Comparison of ENCODE assay signal across 1 cellular context in the genomic region with DNA sequence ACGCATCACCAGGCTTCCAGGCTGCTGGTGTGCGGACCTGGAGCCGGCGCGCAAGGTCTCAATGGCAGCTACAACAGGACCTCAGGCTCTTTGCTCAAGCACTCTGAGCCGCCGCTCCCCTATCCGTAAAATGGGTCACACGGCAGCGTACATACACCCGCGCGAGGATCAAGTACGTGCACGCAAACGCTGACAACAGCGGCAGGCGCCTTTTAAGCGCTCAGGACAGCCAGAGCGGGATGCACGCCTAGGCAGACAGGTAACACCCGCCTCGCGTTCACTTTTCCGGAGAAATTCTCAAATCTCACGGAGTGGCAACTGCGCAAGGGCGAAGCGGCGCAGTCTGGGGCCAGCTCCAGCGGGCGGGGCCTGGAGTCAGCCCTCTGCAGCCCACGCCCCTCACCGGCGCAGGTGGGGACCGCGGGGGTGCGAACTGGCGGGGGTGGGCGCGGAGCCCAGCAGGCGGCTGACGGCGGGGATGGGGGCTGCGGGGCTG.
TF ChIP-seq lines count a peak whose summit lies in the region.

No MANE protein-coding gene starts in this region.

TF ChIP-seq in HepG2, 621 proteins besides CTCF, POLR2A, EP300 and RAD21 (continued from another document and continues in another):
- TF ChIP-seq, protein P1, sequence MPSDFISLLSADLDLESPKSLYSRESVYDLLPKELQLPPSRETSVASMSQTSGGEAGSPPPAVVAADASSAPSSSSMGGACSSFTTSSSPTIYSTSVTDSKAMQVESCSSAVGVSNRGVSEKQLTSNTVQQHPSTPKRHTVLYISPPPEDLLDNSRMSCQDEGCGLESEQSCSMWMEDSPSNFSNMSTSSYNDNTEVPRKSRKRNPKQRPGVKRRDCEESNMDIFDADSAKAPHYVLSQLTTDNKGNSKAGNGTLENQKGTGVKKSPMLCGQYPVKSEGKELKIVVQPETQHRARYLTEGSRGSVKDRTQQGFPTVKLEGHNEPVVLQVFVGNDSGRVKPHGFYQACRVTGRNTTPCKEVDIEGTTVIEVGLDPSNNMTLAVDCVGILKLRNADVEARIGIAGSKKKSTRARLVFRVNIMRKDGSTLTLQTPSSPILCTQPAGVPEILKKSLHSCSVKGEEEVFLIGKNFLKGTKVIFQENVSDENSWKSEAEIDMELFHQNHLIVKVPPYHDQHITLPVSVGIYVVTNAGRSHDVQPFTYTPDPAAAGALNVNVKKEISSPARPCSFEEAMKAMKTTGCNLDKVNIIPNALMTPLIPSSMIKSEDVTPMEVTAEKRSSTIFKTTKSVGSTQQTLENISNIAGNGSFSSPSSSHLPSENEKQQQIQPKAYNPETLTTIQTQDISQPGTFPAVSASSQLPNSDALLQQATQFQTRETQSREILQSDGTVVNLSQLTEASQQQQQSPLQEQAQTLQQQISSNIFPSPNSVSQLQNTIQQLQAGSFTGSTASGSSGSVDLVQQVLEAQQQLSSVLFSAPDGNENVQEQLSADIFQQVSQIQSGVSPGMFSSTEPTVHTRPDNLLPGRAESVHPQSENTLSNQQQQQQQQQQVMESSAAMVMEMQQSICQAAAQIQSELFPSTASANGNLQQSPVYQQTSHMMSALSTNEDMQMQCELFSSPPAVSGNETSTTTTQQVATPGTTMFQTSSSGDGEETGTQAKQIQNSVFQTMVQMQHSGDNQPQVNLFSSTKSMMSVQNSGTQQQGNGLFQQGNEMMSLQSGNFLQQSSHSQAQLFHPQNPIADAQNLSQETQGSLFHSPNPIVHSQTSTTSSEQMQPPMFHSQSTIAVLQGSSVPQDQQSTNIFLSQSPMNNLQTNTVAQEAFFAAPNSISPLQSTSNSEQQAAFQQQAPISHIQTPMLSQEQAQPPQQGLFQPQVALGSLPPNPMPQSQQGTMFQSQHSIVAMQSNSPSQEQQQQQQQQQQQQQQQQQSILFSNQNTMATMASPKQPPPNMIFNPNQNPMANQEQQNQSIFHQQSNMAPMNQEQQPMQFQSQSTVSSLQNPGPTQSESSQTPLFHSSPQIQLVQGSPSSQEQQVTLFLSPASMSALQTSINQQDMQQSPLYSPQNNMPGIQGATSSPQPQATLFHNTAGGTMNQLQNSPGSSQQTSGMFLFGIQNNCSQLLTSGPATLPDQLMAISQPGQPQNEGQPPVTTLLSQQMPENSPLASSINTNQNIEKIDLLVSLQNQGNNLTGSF (CRISPR knock-in tag; IDR thresholded peaks at IDR 0.05): no peak
- TF ChIP-seq RARG (CRISPR knock-in tag; IDR thresholded peaks at IDR 0.05; ENCODE audit: low read depth) (0 out of 2 replicates have a peak, but pooled peaks have one; percentile 19), TBL1XR1 (IDR thresholded peaks at IDR 0.05; ENCODE audit: borderline replicate concordance, low read length, partially characterized antibody) (no peak), HNRNPLL (IDR thresholded peaks at IDR 0.05; ENCODE audit: low read depth, low read length, poor library complexity, severe bottlenecking) (peak; percentile 96), ZNF10 (CRISPR knock-in tag; IDR thresholded peaks at IDR 0.05; ENCODE audit: borderline replicate concordance, low read depth) (0 out of 2 replicates have a peak, but pooled peaks have one; percentile 20), NAIF1 (CRISPR knock-in tag; IDR thresholded peaks at IDR 0.05; ENCODE audit: borderline replicate concordance) (peak; percentile 54; the same call in 1 of the 2 replicates), DMAP1 (CRISPR knock-in tag; IDR thresholded peaks at IDR 0.05) (no peak), ZNF619 (CRISPR knock-in tag; IDR thresholded peaks at IDR 0.05) (no peak), CENPT (CRISPR knock-in tag; IDR thresholded peaks at IDR 0.05; ENCODE audit: low read depth) (no peak), KLF11 (CRISPR knock-in tag; IDR thresholded peaks at IDR 0.05) (no peak), ZNF225 (CRISPR knock-in tag; IDR thresholded peaks at IDR 0.05) (peak; percentile 24; the same call in 1 of the 2 replicates), ZFY (CRISPR knock-in tag; IDR thresholded peaks at IDR 0.05) (no peak), MYNN (CRISPR knock-in tag; IDR thresholded peaks at IDR 0.05; ENCODE audit: low read depth) (no peak), ZNF570 (CRISPR knock-in tag; IDR thresholded peaks at IDR 0.05; ENCODE audit: borderline replicate concordance) (0 out of 2 replicates have a peak, but pooled peaks have one; percentile 4), ELF3 (CRISPR knock-in tag; IDR thresholded peaks at IDR 0.05) (no peak), CREB1 (IDR thresholded peaks at IDR 0.05) (no peak), CREB1 (CRISPR knock-in tag; IDR thresholded peaks at IDR 0.05) (no peak), PCBP2 (optimal IDR thresholded peaks at IDR 0.05; ENCODE audit: low read depth, low read length, poor library complexity, severe bottlenecking) (no peak), ZSCAN20 (CRISPR knock-in tag; IDR thresholded peaks at IDR 0.05; ENCODE audit: borderline replicate concordance) (no peak), ZMYM3 (CRISPR knock-in tag; IDR thresholded peaks at IDR 0.05) (peak; percentile 92), HOXA9 (CRISPR knock-in tag; IDR thresholded peaks at IDR 0.05; ENCODE audit: borderline replicate concordance) (no peak), AGO2 (optimal IDR thresholded peaks at IDR 0.05; ENCODE audit: low read depth, low read length) (peak; percentile 44), FOXM1 (CRISPR knock-in tag; IDR thresholded peaks at IDR 0.05) (0 out of 2 replicates have a peak, but pooled peaks have one; percentile 2), ZNF350 (CRISPR knock-in tag; IDR thresholded peaks at IDR 0.05; ENCODE audit: borderline replicate concordance, low read depth) (no peak; the same call in none of the 2 replicates), ZNF839 (CRISPR knock-in tag; IDR thresholded peaks at IDR 0.05; ENCODE audit: borderline replicate concordance) (peak; percentile 68; the same call in 1 of the 2 replicates), PHF5A (CRISPR knock-in tag; IDR thresholded peaks at IDR 0.05; ENCODE audit: low read depth, unreplicated experiment) (peak; percentile 9), PRMT3 (CRISPR knock-in tag; IDR thresholded peaks at IDR 0.05; ENCODE audit: borderline replicate concordance, low read depth) (no peak), ZNF83 (CRISPR knock-in tag; IDR thresholded peaks at IDR 0.05; ENCODE audit: borderline replicate concordance) (0 out of 2 replicates have a peak, but pooled peaks have one; percentile 18)
- TF ChIP-seq, protein P2, sequence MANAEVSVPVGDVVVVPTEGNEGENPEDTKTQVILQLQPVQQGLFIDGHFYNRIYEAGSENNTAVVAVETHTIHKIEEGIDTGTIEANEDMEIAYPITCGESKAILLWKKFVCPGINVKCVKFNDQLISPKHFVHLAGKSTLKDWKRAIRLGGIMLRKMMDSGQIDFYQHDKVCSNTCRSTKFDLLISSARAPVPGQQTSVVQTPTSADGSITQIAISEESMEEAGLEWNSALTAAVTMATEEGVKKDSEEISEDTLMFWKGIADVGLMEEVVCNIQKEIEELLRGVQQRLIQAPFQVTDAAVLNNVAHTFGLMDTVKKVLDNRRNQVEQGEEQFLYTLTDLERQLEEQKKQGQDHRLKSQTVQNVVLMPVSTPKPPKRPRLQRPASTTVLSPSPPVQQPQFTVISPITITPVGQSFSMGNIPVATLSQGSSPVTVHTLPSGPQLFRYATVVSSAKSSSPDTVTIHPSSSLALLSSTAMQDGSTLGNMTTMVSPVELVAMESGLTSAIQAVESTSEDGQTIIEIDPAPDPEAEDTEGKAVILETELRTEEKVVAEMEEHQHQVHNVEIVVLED (CRISPR knock-in tag; IDR thresholded peaks at IDR 0.05; ENCODE audit: borderline replicate concordance): no peak
- TF ChIP-seq, protein P3, sequence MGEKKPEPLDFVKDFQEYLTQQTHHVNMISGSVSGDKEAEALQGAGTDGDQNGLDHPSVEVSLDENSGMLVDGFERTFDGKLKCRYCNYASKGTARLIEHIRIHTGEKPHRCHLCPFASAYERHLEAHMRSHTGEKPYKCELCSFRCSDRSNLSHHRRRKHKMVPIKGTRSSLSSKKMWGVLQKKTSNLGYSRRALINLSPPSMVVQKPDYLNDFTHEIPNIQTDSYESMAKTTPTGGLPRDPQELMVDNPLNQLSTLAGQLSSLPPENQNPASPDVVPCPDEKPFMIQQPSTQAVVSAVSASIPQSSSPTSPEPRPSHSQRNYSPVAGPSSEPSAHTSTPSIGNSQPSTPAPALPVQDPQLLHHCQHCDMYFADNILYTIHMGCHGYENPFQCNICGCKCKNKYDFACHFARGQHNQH (CRISPR knock-in tag; IDR thresholded peaks at IDR 0.05): no peak
- TF ChIP-seq, protein P4, sequence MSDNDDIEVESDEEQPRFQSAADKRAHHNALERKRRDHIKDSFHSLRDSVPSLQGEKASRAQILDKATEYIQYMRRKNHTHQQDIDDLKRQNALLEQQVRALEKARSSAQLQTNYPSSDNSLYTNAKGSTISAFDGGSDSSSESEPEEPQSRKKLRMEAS (IDR thresholded peaks at IDR 0.05): no peak
- TF ChIP-seq, protein P5, sequence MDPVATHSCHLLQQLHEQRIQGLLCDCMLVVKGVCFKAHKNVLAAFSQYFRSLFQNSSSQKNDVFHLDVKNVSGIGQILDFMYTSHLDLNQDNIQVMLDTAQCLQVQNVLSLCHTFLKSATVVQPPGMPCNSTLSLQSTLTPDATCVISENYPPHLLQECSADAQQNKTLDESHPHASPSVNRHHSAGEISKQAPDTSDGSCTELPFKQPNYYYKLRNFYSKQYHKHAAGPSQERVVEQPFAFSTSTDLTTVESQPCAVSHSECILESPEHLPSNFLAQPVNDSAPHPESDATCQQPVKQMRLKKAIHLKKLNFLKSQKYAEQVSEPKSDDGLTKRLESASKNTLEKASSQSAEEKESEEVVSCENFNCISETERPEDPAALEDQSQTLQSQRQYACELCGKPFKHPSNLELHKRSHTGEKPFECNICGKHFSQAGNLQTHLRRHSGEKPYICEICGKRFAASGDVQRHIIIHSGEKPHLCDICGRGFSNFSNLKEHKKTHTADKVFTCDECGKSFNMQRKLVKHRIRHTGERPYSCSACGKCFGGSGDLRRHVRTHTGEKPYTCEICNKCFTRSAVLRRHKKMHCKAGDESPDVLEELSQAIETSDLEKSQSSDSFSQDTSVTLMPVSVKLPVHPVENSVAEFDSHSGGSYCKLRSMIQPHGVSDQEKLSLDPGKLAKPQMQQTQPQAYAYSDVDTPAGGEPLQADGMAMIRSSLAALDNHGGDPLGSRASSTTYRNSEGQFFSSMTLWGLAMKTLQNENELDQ (CRISPR knock-in tag; IDR thresholded peaks at IDR 0.05; ENCODE audit: borderline replicate concordance): no peak
- TF ChIP-seq, protein P6, sequence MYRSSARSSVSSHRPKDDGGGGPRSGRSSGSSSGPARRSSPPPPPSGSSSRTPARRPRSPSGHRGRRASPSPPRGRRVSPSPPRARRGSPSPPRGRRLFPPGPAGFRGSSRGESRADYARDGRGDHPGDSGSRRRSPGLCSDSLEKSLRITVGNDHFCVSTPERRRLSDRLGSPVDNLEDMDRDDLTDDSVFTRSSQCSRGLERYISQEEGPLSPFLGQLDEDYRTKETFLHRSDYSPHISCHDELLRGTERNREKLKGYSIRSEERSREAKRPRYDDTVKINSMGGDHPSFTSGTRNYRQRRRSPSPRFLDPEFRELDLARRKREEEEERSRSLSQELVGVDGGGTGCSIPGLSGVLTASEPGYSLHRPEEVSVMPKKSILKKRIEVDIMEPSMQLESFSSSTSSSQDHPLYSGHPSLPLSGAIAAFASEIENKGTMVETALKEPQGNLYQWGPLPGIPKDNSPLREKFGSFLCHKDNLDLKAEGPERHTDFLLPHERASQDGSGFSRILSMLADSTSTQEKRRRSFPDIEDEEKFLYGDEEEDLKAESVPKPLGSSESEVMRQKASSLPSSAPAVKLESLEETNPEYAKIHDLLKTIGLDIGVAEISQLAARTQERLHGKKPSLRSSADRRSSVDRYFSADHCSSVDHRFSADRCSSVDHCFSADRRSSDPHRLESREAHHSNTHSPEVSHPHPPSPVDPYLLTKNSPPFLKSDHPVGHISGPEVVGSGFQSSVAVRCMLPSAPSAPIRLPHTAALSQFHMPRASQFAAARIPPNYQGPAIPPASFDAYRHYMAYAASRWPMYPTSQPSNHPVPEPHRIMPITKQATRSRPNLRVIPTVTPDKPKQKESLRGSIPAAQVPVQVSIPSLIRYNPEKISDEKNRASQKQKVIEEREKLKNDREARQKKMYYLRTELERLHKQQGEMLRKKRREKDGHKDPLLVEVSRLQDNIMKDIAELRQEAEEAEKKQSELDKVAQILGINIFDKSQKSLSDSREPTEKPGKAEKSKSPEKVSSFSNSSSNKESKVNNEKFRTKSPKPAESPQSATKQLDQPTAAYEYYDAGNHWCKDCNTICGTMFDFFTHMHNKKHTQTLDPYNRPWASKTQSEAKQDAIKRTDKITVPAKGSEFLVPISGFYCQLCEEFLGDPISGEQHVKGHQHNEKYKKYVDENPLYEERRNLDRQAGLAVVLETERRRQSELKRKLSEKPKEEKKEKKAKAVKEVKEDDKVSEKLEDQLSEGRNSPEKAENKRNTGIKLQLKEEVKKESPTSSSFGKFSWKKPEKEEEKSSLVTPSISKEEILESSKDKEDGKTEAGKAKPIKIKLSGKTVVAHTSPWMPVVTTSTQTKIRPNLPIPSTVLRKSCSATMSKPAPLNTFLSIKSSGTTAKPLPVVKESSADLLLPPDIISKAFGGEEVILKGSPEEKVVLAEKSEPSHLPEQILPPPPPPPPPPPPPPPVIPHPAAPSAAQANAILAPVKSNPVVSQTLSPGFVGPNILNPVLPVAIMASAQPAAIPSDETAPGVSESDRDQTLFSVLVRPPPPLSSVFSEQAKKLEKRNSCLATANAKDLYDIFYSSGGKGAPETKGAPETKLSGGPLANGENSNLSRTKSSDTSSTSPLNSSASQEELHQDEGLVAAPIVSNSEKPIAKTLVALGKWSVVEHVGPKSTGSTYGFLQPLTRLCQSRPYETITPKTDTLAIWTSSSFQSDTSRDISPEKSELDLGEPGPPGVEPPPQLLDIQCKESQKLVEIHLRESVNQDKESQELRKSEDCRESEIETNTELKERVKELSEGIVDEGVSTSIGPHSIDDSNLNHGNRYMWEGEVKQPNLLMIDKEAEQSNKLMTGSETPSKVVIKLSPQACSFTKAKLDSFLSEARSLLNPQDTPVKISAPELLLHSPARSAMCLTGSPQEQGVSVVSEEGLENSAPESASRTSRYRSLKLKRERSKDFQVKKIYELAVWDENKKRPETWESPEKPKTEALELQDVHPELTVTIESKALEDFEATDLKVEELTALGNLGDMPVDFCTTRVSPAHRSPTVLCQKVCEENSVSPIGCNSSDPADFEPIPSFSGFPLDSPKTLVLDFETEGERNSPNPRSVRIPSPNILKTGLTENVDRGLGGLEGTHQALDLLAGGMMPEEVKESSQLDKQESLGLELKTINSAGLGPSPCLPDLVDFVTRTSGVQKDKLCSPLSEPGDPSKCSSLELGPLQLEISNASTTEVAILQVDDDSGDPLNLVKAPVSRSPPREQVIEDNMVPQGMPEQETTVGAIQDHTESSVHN (CRISPR knock-in tag; IDR thresholded peaks at IDR 0.05): no peak
- TF ChIP-seq, protein P7, sequence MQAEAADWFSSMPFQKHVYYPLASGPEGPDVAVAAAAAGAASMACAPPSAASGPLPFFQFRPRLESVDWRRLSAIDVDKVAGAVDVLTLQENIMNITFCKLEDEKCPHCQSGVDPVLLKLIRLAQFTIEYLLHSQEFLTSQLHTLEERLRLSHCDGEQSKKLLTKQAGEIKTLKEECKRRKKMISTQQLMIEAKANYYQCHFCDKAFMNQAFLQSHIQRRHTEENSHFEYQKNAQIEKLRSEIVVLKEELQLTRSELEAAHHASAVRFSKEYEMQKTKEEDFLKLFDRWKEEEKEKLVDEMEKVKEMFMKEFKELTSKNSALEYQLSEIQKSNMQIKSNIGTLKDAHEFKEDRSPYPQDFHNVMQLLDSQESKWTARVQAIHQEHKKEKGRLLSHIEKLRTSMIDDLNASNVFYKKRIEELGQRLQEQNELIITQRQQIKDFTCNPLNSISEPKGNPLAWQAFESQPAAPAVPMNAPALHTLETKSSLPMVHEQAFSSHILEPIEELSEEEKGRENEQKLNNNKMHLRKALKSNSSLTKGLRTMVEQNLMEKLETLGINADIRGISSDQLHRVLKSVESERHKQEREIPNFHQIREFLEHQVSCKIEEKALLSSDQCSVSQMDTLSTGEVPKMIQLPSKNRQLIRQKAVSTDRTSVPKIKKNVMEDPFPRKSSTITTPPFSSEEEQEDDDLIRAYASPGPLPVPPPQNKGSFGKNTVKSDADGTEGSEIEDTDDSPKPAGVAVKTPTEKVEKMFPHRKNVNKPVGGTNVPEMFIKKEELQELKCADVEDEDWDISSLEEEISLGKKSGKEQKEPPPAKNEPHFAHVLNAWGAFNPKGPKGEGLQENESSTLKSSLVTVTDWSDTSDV (CRISPR knock-in tag; IDR thresholded peaks at IDR 0.05): peak; percentile 77
